1 cellular context compared by ENCODE assay signal in genomic region chr7:115249080-115249479, GRCh38.
TF ChIP-seq lines count a peak whose summit lies in the region.

No MANE protein-coding gene starts in this region.

TF ChIP-seq in GM23338, 12 proteins besides CTCF, POLR2A, EP300 and RAD21:
- TF ChIP-seq, protein P1, sequence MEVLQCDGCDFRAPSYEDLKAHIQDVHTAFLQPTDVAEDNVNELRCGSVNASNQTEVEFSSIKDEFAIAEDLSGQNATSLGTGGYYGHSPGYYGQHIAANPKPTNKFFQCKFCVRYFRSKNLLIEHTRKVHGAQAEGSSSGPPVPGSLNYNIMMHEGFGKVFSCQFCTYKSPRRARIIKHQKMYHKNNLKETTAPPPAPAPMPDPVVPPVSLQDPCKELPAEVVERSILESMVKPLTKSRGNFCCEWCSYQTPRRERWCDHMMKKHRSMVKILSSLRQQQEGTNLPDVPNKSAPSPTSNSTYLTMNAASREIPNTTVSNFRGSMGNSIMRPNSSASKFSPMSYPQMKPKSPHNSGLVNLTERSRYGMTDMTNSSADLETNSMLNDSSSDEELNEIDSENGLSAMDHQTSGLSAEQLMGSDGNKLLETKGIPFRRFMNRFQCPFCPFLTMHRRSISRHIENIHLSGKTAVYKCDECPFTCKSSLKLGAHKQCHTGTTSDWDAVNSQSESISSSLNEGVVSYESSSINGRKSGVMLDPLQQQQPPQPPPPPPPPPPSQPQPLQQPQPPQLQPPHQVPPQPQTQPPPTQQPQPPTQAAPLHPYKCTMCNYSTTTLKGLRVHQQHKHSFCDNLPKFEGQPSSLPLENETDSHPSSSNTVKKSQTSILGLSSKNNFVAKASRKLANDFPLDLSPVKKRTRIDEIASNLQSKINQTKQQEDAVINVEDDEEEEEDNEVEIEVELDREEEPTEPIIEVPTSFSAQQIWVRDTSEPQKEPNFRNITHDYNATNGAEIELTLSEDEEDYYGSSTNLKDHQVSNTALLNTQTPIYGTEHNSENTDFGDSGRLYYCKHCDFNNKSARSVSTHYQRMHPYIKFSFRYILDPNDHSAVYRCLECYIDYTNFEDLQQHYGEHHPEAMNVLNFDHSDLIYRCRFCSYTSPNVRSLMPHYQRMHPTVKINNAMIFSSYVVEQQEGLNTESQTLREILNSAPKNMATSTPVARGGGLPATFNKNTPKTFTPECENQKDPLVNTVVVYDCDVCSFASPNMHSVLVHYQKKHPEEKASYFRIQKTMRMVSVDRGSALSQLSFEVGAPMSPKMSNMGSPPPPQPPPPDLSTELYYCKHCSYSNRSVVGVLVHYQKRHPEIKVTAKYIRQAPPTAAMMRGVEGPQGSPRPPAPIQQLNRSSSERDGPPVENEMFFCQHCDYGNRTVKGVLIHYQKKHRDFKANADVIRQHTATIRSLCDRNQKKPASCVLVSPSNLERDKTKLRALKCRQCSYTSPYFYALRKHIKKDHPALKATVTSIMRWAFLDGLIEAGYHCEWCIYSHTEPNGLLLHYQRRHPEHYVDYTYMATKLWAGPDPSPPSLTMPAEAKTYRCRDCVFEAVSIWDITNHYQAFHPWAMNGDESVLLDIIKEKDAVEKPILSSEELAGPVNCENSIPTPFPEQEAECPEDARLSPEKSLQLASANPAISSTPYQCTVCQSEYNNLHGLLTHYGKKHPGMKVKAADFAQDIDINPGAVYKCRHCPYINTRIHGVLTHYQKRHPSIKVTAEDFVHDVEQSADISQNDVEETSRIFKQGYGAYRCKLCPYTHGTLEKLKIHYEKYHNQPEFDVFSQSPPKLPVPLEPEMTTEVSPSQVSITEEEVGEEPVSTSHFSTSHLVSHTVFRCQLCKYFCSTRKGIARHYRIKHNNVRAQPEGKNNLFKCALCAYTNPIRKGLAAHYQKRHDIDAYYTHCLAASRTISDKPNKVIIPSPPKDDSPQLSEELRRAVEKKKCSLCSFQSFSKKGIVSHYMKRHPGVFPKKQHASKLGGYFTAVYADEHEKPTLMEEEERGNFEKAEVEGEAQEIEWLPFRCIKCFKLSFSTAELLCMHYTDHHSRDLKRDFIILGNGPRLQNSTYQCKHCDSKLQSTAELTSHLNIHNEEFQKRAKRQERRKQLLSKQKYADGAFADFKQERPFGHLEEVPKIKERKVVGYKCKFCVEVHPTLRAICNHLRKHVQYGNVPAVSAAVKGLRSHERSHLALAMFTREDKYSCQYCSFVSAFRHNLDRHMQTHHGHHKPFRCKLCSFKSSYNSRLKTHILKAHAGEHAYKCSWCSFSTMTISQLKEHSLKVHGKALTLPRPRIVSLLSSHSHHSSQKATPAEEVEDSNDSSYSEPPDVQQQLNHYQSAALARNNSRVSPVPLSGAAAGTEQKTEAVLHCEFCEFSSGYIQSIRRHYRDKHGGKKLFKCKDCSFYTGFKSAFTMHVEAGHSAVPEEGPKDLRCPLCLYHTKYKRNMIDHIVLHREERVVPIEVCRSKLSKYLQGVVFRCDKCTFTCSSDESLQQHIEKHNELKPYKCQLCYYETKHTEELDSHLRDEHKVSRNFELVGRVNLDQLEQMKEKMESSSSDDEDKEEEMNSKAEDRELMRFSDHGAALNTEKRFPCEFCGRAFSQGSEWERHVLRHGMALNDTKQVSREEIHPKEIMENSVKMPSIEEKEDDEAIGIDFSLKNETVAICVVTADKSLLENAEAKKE (CRISPR knock-in tag; IDR thresholded peaks at IDR 0.05), result no peak
- TF ChIP-seq JUNB (IDR thresholded peaks at IDR 0.05; ENCODE audit: unreplicated experiment) (no peak), NANOG (IDR thresholded peaks at IDR 0.05; ENCODE audit: borderline replicate concordance) (no peak), POLR2AphosphoS5 (IDR thresholded peaks at IDR 0.05; ENCODE audit: low read depth) (no peak), EZH2 (IDR thresholded peaks at IDR 0.05; ENCODE audit: low read depth, unreplicated experiment) (no peak), ZNF331 (CRISPR knock-in tag; IDR thresholded peaks at IDR 0.05; ENCODE audit: low read depth) (no peak), CREB1 (CRISPR knock-in tag; IDR thresholded peaks at IDR 0.05; ENCODE audit: low read depth) (no peak), EZH2phosphoT487 (IDR thresholded peaks at IDR 0.05; ENCODE audit: unreplicated experiment) (no peak), ZNF114 (CRISPR knock-in tag; IDR thresholded peaks at IDR 0.05) (no peak), ETS1 (IDR thresholded peaks at IDR 0.05) (no peak), REST (IDR thresholded peaks at IDR 0.05; ENCODE audit: unreplicated experiment) (no peak), STAT1 (IDR thresholded peaks at IDR 0.05; ENCODE audit: unreplicated experiment) (no peak)
